ENCODE assay signal across 8 cellular contexts in genomic region chr10:46255696-46256355, GRCh38. TPM values are rescaled to one million over a fixed set of nuclear protein-coding genes. Genes with fewer than 3 reads are reported as not detected.
DNase-seq lines count a peak whose midpoint lies in the region; ATAC-seq and TF ChIP-seq lines count a peak whose summit lies in the region.

No MANE protein-coding gene starts in this region.

- H3K27me3 Mint-ChIP-seq in WTC11 (ENCODE audit: low read depth): no peaks in the 10 kb centered on the region

- H2AFZ ChIP-seq in mesenchymal stem cell (ENCODE audit: low read depth, low read length): no peak overlapping the region

- H3K27ac ChIP-seq in mesenchymal stem cell (ENCODE audit: low read length, poor library complexity, severe bottlenecking) (no peak overlapping the region), thyroid gland (peak overlapping the region in 1 of 3 donors; percentile 28), gastrocnemius medialis (no peak overlapping the region)

- TF ChIP-seq POLR2A in thyroid gland (IDR thresholded peaks at IDR 0.05) (no peak), gastrocnemius medialis (IDR thresholded peaks at IDR 0.05) (no peak)

- H3K4me1 ChIP-seq in mesenchymal stem cell (ENCODE audit: control insufficient read depth, insufficient read depth, low read depth, low read length): no peaks in the 10 kb centered on the region
- no peaks in the 10 kb centered on the region for H3K4me1 ChIP-seq in thyroid gland
- H3K4me1 ChIP-seq in gastrocnemius medialis: no peaks in the 10 kb centered on the region

- H3K4me1 Mint-ChIP-seq in WTC11: peaks cover 3% of the 10 kb centered on the region

- H3K23ac ChIP-seq in mesenchymal stem cell (ENCODE audit: low read length in 2 of 2): no peak overlapping the region

- H3K27ac Mint-ChIP-seq in WTC11: no peak overlapping the region

- H3K4me3 ChIP-seq in LNCaP clone FGC (ENCODE audit: low read depth, low read length) (no peak overlapping the region), mesenchymal stem cell (ENCODE audit: insufficient read depth in 1 of 2, low read depth in 1 of 2, low read length in 2 of 2) (no peak overlapping the region), thyroid gland (replicated peaks in 1 of 3) (no peak overlapping the region), gastrocnemius medialis (no peak overlapping the region)

- H3K36me3 ChIP-seq in mesenchymal stem cell (ENCODE audit: control insufficient read depth in 1 of 2, insufficient read depth in 2 of 2, low read depth in 1 of 2, low read length in 2 of 2) (no peaks in the 10 kb centered on the region), thyroid gland (no peaks in the 10 kb centered on the region), gastrocnemius medialis (no peaks in the 10 kb centered on the region)

- POLR2A ChIA-PET in WTC11 (lab: Charles Lee): no interaction called here

- H4K91ac ChIP-seq in mesenchymal stem cell (ENCODE audit: low read length): no peak overlapping the region

- no peak overlapping the region for H2BK15ac ChIP-seq in mesenchymal stem cell (ENCODE audit: low read depth, poor library complexity, severe bottlenecking)

- no peak overlapping the region for H3K9ac ChIP-seq in mesenchymal stem cell (ENCODE audit: low read length)

- intact Hi-C loops in thyroid gland (cut with DNase I) (no loop called here), gastrocnemius medialis (cut with DNase I; ENCODE audit: low total_unique reads) (no loop called here)

- no peak overlapping the region for H2AK5ac ChIP-seq in mesenchymal stem cell (ENCODE audit: low read length, severe bottlenecking)

- DNase-seq in NCI-H524 (lab: John Stamatoyannopoulos, UW) (peak; percentile 3 to 48), NCI-H524 treated with DMSO at 0.1 percent for 48 hours (lab: John Stamatoyannopoulos, UW) (no peak), LNCaP clone FGC (ENCODE audit: low read depth) (peak; percentile 27), WTC11 (ENCODE audit: low spot score) (peak; percentile 83), dermis microvascular lymphatic vessel endothelial cell (ENCODE audit: low read depth in 2 of 2) (peak; percentile 65 to 93), mesenchymal stem cell (peak; percentile 51), thyroid gland (peak; percentile 62 to 78), gastrocnemius medialis (no peak)

- no peaks in the 10 kb centered on the region for H3K36me3 Mint-ChIP-seq in WTC11

- TF ChIP-seq CTCF in LNCaP clone FGC (IDR thresholded peaks at IDR 0.05; ENCODE audit: control insufficient read depth, extremely low read depth, insufficient read depth) (peak; percentile 66), WTC11 (IDR thresholded peaks at IDR 0.05) (peak; percentile 64; the same call in 1 of the 2 replicates), thyroid gland (IDR thresholded peaks at IDR 0.05) (peak in 2 of 6 experiments; percentile 17 to 31), gastrocnemius medialis (IDR thresholded peaks at IDR 0.05 in 4 of 5, conservative IDR thresholded peaks at IDR 0.05 in 1 of 5) (no peak)

- no peak overlapping the region for H2BK12ac ChIP-seq in mesenchymal stem cell (ENCODE audit: low read length in 2 of 2)

- CTCF ChIA-PET in WTC11 (lab: Charles Lee): interaction anchor here (1.6 kb wide), 1 partner anchor 27 kb away, joined by 5 read pairs; no protein-coding TSS in a partner anchor

- no peak overlapping the region for H4K8ac ChIP-seq in mesenchymal stem cell (ENCODE audit: low read length)

- H3K4me3 Mint-ChIP-seq in WTC11: no peak overlapping the region

- H3K18ac ChIP-seq in mesenchymal stem cell (ENCODE audit: low read depth in 1 of 2, low read length in 2 of 2): no peak overlapping the region

- H3K27me3 ChIP-seq in mesenchymal stem cell (ENCODE audit: control insufficient read depth in 1 of 2, insufficient read depth in 1 of 2, low read length in 2 of 2): peaks cover 14% of the 10 kb centered on the region in 2 experiments
- H3K27me3 ChIP-seq in thyroid gland: no peaks in the 10 kb centered on the region
- H3K27me3 ChIP-seq in gastrocnemius medialis: no peaks in the 10 kb centered on the region

- in situ Hi-C loops in gastrocnemius medialis (cut with MboI; ENCODE audit: low sequenced_read_pairs in 4 of 4): no loop called here

- no peak overlapping the region for H2BK5ac ChIP-seq in mesenchymal stem cell (ENCODE audit: low read depth, low read length, poor library complexity, severe bottlenecking)

- no peak overlapping the region for H3K4me2 ChIP-seq in mesenchymal stem cell (ENCODE audit: low read length, poor library complexity, severe bottlenecking)

- no peak overlapping the region for H3K14ac ChIP-seq in mesenchymal stem cell (ENCODE audit: low read length in 2 of 2)

- no peak overlapping the region for H2BK120ac ChIP-seq in mesenchymal stem cell (ENCODE audit: low read depth, low read length)

- no peak overlapping the region for H3K4ac ChIP-seq in mesenchymal stem cell (ENCODE audit: low read depth in 1 of 2, low read length in 2 of 2)

- no peaks in the 10 kb centered on the region for H3K9me3 Mint-ChIP-seq in WTC11

- peak; percentile 99 for ATAC-seq in WTC11
- no peak for ATAC-seq in gastrocnemius medialis

- H3K9me3 ChIP-seq in mesenchymal stem cell (ENCODE audit: control insufficient read depth, low read length) (no peaks in the 10 kb centered on the region), thyroid gland (no peaks in the 10 kb centered on the region), gastrocnemius medialis (no peaks in the 10 kb centered on the region)

- H3K79me1 ChIP-seq in mesenchymal stem cell (replicated peaks; ENCODE audit: low read length, poor library complexity, severe bottlenecking): no peaks in the 10 kb centered on the region

- WGBS in mesenchymal stem cell: 54% methylated on average over 10 of the region's 11 CpGs
- WGBS in thyroid gland, 2 donors: 36 to 38% methylated on average over 11 of the region's 11 CpGs

TF ChIP-seq in WTC11, 78 proteins besides CTCF, POLR2A, EP300 and RAD21 (continues in another document):
- TF ChIP-seq ZNF263 (CRISPR knock-in tag; IDR thresholded peaks at IDR 0.05; ENCODE audit: low read depth) (no peak), SMAD4 (CRISPR knock-in tag; IDR thresholded peaks at IDR 0.05) (no peak), GTF2I (CRISPR knock-in tag; conservative IDR thresholded peaks at IDR 0.05) (no peak), IRF1 (CRISPR knock-in tag; IDR thresholded peaks at IDR 0.05) (no peak), JAZF1 (CRISPR knock-in tag; IDR thresholded peaks at IDR 0.05) (no peak), NR2C2 (CRISPR knock-in tag; IDR thresholded peaks at IDR 0.05) (no peak), ELF4 (CRISPR knock-in tag; IDR thresholded peaks at IDR 0.05; ENCODE audit: low read depth) (no peak)
- TF ChIP-seq, protein P1, sequence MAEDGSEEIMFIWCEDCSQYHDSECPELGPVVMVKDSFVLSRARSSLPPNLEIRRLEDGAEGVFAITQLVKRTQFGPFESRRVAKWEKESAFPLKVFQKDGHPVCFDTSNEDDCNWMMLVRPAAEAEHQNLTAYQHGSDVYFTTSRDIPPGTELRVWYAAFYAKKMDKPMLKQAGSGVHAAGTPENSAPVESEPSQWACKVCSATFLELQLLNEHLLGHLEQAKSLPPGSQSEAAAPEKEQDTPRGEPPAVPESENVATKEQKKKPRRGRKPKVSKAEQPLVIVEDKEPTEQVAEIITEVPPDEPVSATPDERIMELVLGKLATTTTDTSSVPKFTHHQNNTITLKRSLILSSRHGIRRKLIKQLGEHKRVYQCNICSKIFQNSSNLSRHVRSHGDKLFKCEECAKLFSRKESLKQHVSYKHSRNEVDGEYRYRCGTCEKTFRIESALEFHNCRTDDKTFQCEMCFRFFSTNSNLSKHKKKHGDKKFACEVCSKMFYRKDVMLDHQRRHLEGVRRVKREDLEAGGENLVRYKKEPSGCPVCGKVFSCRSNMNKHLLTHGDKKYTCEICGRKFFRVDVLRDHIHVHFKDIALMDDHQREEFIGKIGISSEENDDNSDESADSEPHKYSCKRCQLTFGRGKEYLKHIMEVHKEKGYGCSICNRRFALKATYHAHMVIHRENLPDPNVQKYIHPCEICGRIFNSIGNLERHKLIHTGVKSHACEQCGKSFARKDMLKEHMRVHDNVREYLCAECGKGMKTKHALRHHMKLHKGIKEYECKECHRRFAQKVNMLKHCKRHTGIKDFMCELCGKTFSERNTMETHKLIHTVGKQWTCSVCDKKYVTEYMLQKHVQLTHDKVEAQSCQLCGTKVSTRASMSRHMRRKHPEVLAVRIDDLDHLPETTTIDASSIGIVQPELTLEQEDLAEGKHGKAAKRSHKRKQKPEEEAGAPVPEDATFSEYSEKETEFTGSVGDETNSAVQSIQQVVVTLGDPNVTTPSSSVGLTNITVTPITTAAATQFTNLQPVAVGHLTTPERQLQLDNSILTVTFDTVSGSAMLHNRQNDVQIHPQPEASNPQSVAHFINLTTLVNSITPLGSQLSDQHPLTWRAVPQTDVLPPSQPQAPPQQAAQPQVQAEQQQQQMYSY (CRISPR knock-in tag; IDR thresholded peaks at IDR 0.05): no peak
- TF ChIP-seq, protein P2, sequence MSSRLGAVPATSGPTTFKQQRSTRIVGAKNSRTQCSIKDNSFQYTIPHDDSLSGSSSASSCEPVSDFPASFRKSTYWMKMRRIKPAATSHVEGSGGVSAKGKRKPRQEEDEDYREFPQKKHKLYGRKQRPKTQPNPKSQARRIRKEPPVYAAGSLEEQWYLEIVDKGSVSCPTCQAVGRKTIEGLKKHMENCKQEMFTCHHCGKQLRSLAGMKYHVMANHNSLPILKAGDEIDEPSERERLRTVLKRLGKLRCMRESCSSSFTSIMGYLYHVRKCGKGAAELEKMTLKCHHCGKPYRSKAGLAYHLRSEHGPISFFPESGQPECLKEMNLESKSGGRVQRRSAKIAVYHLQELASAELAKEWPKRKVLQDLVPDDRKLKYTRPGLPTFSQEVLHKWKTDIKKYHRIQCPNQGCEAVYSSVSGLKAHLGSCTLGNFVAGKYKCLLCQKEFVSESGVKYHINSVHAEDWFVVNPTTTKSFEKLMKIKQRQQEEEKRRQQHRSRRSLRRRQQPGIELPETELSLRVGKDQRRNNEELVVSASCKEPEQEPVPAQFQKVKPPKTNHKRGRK (CRISPR knock-in tag; IDR thresholded peaks at IDR 0.05; ENCODE audit: borderline replicate concordance): no peak
- TF ChIP-seq, protein P3, sequence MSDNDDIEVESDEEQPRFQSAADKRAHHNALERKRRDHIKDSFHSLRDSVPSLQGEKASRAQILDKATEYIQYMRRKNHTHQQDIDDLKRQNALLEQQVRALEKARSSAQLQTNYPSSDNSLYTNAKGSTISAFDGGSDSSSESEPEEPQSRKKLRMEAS (CRISPR knock-in tag; IDR thresholded peaks at IDR 0.05): no peak

RNA-seq across cellular contexts. Expression of gene ANTXRL, which starts 31.0 kb away (rescaled TPM):
- total RNA-seq in WTC11 (2021) (not detected in 3 replicates), dermis microvascular lymphatic vessel endothelial cell (not detected in 2 replicates), thyroid gland (not detected), gastrocnemius medialis (not detected)
- polyA plus RNA-seq in mesenchymal stem cell (2013, experiment 1 of 2): not detected
- not detected for polyA plus RNA-seq in mesenchymal stem cell (2013, experiment 2 of 2)

Comparison
In these comparisons a context has a peak if more than half of its experiments do, and no peak if none do; other contexts are left out.
1. DNase-seq: peak in NCI-H524 (2 of 2), LNCaP clone FGC (single experiment), WTC11 (single experiment), dermis microvascular lymphatic vessel endothelial cell (2 of 2), mesenchymal stem cell (single experiment) and thyroid gland (2 of 2); none in NCI-H524 treated with DMSO at 0.1 percent for 48 hours (single experiment) and gastrocnemius medialis (0 of 2).
2. CTCF ChIP-seq: peak in LNCaP clone FGC (single experiment) and WTC11 (single experiment); none in gastrocnemius medialis (0 of 5).